ENCODE assay signal across 8 cellular contexts in genomic region chr2:65056990-65057375, GRCh38. TPM values are rescaled to one million over a fixed set of nuclear protein-coding genes. Genes with fewer than 3 reads are reported as not detected.
A peak's percentile ranks its signal among the peaks of the same experiment; 100 is the strongest.
DNase-seq lines count a peak whose midpoint lies in the region; ATAC-seq and TF ChIP-seq lines count a peak whose summit lies in the region.

No MANE protein-coding gene starts in this region.

- no peaks in the 10 kb centered on the region for H3K27me3 ChIP-seq in HL-60 (ENCODE audit: insufficient read depth, poor library complexity, severe bottlenecking)
- no peaks in the 10 kb centered on the region for H3K27me3 ChIP-seq in iPS DF 6.9 (ENCODE audit: control insufficient read depth, insufficient read depth, low read length)

- intact Hi-C loops in activated T-helper 1 cell treated with anti-CD3 and anti-CD28 coated beads, Interleukin-12 subunit alpha, Interleukin-12 subunit beta, Interleukin-2, Interleukin-4 antibody, amounts not matched to agents 30 ng/mL and 10 ng/mL and 1 ng/mL, durations not matched to agents 14 hours and 24 hours and 36 hours (cut with micrococcal nuclease), result loop anchor here (1.0 to 10.0 kb wide), 16 partner anchors 17 to 1468 kb away; partner anchors contain the start of genes ACTR2, AFTPH, MDH1 and RAB1A

- WGBS in iPS DF 6.9 (ENCODE audit: insufficient coverage, insufficient read length), result no CpG with 5 or more reads among the region's 9 CpGs

- H3K4me1 ChIP-seq in iPS DF 6.9 (ENCODE audit: control insufficient read depth, insufficient read depth, low read length), result no peaks in the 10 kb centered on the region

- H3K9me3 ChIP-seq in iPS DF 6.9 (ENCODE audit: control insufficient read depth, insufficient read depth, low read length), result no peaks in the 10 kb centered on the region

- DNase-seq in HL-60 (ENCODE audit: low read depth in 1 of 2, low spot score in 1 of 2) (no peak), iPS DF 6.9 (ENCODE audit: low read depth, low spot score) (no peak), GF-D8 (lab: John Stamatoyannopoulos, UW) (no peak), GM13977 (ENCODE audit: low spot score) (no peak), OCI-M2 (lab: John Stamatoyannopoulos, UW; ENCODE audit: unreplicated experiment) (no peak), NCI-H748 (lab: John Stamatoyannopoulos, UW; ENCODE audit: unreplicated experiment) (no peak)
- no peak for DNase-seq in activated T-helper 1 cell treated with anti-CD3 and anti-CD28 coated beads, Interleukin-12 subunit alpha, Interleukin-12 subunit beta, Interleukin-2, Interleukin-4 antibody, amounts not matched to agents 30 ng/mL and 10 ng/mL and 1 ng/mL, durations not matched to agents 14 hours and 24 hours and 36 hours (ENCODE audit: low spot score)

- in situ Hi-C loops in GM13977 (cut with MboI; ENCODE audit: low pct_unique_long_range_greater_than_20kb, low sequenced_read_pairs, unreplicated experiment), result loop anchor here (10.0 kb wide), 1 partner anchor 118 kb away; no protein-coding TSS in a partner anchor

- H3K4me3 ChIP-seq in HL-60 (replicated peaks; ENCODE audit: insufficient read depth, low read length) (peak overlapping the region; percentile 48), iPS DF 6.9 (ENCODE audit: low read length) (peak overlapping the region; percentile 54; the same call in 1 of the 2 replicates)

- H3K27me3 Mint-ChIP-seq in activated T-helper 1 cell treated with anti-CD3 and anti-CD28 coated beads, Interleukin-12 subunit alpha, Interleukin-12 subunit beta, Interleukin-2, Interleukin-4 antibody, amounts not matched to agents 30 ng/mL and 10 ng/mL and 1 ng/mL, durations not matched to agents 14 hours and 24 hours and 36 hours (ENCODE audit: insufficient read depth), result peaks cover under 1% of the 10 kb centered on the region
- H3K27me3 Mint-ChIP-seq in stimulated activated memory B cell treated with anti-CD40 and anti-IgM and Interleukin-4, amounts not matched to agents 10 μg/mL and 1 μg/mL and 100 μg/mL, for 72 hours, result no peaks in the 10 kb centered on the region

- TF ChIP-seq CTCF in HL-60 (IDR thresholded peaks at IDR 0.05; ENCODE audit: insufficient read depth, low read length) (no peak), GM13977 (IDR thresholded peaks at IDR 0.05; ENCODE audit: extremely low read depth, insufficient read depth, missing control alignments) (no peak)

- peak overlapping the region; percentile 84 for H3K27ac Mint-ChIP-seq in activated T-helper 1 cell treated with anti-CD3 and anti-CD28 coated beads, Interleukin-12 subunit alpha, Interleukin-12 subunit beta, Interleukin-2, Interleukin-4 antibody, amounts not matched to agents 30 ng/mL and 10 ng/mL and 1 ng/mL, durations not matched to agents 14 hours and 24 hours and 36 hours
- H3K27ac Mint-ChIP-seq in stimulated activated memory B cell treated with anti-CD40 and anti-IgM and Interleukin-4, amounts not matched to agents 10 μg/mL and 1 μg/mL and 100 μg/mL, for 72 hours, result peak overlapping the region; percentile 89

- peak overlapping the region; percentile 84 for H3K4me3 Mint-ChIP-seq in activated T-helper 1 cell treated with anti-CD3 and anti-CD28 coated beads, Interleukin-12 subunit alpha, Interleukin-12 subunit beta, Interleukin-2, Interleukin-4 antibody, amounts not matched to agents 30 ng/mL and 10 ng/mL and 1 ng/mL, durations not matched to agents 14 hours and 24 hours and 36 hours
- H3K4me3 Mint-ChIP-seq in stimulated activated memory B cell treated with anti-CD40 and anti-IgM and Interleukin-4, amounts not matched to agents 10 μg/mL and 1 μg/mL and 100 μg/mL, for 72 hours, result peak overlapping the region; percentile 99

- no peak for ATAC-seq in stimulated activated memory B cell treated with anti-CD40 and anti-IgM and Interleukin-4, amounts not matched to agents 10 μg/mL and 1 μg/mL and 100 μg/mL, for 72 hours

- H3K27ac ChIP-seq in HL-60 (replicated peaks) (0 out of 2 replicates have a peak overlapping the region, but pooled peaks have one; percentile 3), iPS DF 6.9 (ENCODE audit: low read length) (no peak overlapping the region)

- no peaks in the 10 kb centered on the region for H3K9me3 Mint-ChIP-seq in activated T-helper 1 cell treated with anti-CD3 and anti-CD28 coated beads, Interleukin-12 subunit alpha, Interleukin-12 subunit beta, Interleukin-2, Interleukin-4 antibody, amounts not matched to agents 30 ng/mL and 10 ng/mL and 1 ng/mL, durations not matched to agents 14 hours and 24 hours and 36 hours
- no peaks in the 10 kb centered on the region for H3K9me3 Mint-ChIP-seq in stimulated activated memory B cell treated with anti-CD40 and anti-IgM and Interleukin-4, amounts not matched to agents 10 μg/mL and 1 μg/mL and 100 μg/mL, for 72 hours

- H3K4me1 Mint-ChIP-seq in activated T-helper 1 cell treated with anti-CD3 and anti-CD28 coated beads, Interleukin-12 subunit alpha, Interleukin-12 subunit beta, Interleukin-2, Interleukin-4 antibody, amounts not matched to agents 30 ng/mL and 10 ng/mL and 1 ng/mL, durations not matched to agents 14 hours and 24 hours and 36 hours (ENCODE audit: low read depth), result peaks cover 48% of the 10 kb centered on the region
- H3K4me1 Mint-ChIP-seq in stimulated activated memory B cell treated with anti-CD40 and anti-IgM and Interleukin-4, amounts not matched to agents 10 μg/mL and 1 μg/mL and 100 μg/mL, for 72 hours, result peaks cover 65% of the 10 kb centered on the region

- no peaks in the 10 kb centered on the region for H3K36me3 ChIP-seq in iPS DF 6.9 (ENCODE audit: control insufficient read depth, insufficient read depth, low read length)

- no peaks in the 10 kb centered on the region for H3K36me3 Mint-ChIP-seq in activated T-helper 1 cell treated with anti-CD3 and anti-CD28 coated beads, Interleukin-12 subunit alpha, Interleukin-12 subunit beta, Interleukin-2, Interleukin-4 antibody, amounts not matched to agents 30 ng/mL and 10 ng/mL and 1 ng/mL, durations not matched to agents 14 hours and 24 hours and 36 hours (ENCODE audit: low read depth)
- peaks cover 8% of the 10 kb centered on the region for H3K36me3 Mint-ChIP-seq in stimulated activated memory B cell treated with anti-CD40 and anti-IgM and Interleukin-4, amounts not matched to agents 10 μg/mL and 1 μg/mL and 100 μg/mL, for 72 hours

RNA-seq across cellular contexts. Expression of gene CEP68, which starts 0.8 kb away (rescaled TPM):
- total RNA-seq in activated T-helper 1 cell treated with anti-CD3 and anti-CD28 coated beads, Interleukin-12 subunit alpha, Interleukin-12 subunit beta, Interleukin-2, Interleukin-4 antibody, amounts not matched to agents 30 ng/mL and 10 ng/mL and 1 ng/mL, durations not matched to agents 14 hours and 24 hours and 36 hours, result 4.0 and 5.5 TPM in 2 replicates
